In the genomic region with DNA sequence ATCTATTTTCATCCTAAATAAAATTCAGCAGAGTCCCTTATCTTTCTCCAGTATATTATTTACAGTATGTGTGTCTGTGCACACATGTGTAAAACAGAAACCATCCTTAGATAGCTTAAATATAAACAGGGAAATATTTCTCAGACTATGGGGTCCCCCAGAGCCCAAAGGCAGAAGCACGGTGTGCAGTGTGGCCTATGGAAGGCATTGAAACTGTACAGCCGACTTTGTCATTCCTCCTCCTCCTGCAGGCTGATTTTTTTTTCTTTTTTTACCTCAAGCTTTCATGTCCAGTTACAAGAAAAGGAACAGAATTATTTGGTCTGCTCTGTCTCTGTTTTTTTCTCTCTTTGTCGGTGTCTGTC, we compare ENCODE assay signal across 1 cellular context.
TF ChIP-seq lines count a peak whose summit lies in the region.

No MANE protein-coding gene starts in this region.

TF ChIP-seq in K562, 482 proteins besides CTCF, POLR2A, EP300 and RAD21:
- TF ChIP-seq, protein P1, sequence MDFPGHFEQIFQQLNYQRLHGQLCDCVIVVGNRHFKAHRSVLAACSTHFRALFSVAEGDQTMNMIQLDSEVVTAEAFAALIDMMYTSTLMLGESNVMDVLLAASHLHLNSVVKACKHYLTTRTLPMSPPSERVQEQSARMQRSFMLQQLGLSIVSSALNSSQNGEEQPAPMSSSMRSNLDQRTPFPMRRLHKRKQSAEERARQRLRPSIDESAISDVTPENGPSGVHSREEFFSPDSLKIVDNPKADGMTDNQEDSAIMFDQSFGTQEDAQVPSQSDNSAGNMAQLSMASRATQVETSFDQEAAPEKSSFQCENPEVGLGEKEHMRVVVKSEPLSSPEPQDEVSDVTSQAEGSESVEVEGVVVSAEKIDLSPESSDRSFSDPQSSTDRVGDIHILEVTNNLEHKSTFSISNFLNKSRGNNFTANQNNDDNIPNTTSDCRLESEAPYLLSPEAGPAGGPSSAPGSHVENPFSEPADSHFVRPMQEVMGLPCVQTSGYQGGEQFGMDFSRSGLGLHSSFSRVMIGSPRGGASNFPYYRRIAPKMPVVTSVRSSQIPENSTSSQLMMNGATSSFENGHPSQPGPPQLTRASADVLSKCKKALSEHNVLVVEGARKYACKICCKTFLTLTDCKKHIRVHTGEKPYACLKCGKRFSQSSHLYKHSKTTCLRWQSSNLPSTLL (IDR thresholded peaks at IDR 0.05), result no peak
- no peak for TF ChIP-seq BCLAF1 (IDR thresholded peaks at IDR 0.05; ENCODE audit: borderline replicate concordance in 1 of 2, control insufficient read depth in 1 of 2, low read depth in 2 of 2, low read length in 1 of 2)
- TF ChIP-seq TRIM24 (IDR thresholded peaks at IDR 0.05), result no peak
- TF ChIP-seq CC2D1A (IDR thresholded peaks at IDR 0.05), result no peak
- TF ChIP-seq MXD1 (CRISPR knock-in tag; IDR thresholded peaks at IDR 0.05; ENCODE audit: borderline replicate concordance, poor library complexity, severe bottlenecking), result no peak
- TF ChIP-seq CBX3 (IDR thresholded peaks at IDR 0.05; ENCODE audit: borderline replicate concordance in 1 of 2, low read length in 2 of 2), result no peak
- no peak for TF ChIP-seq ZNF583 (CRISPR knock-in tag; IDR thresholded peaks at IDR 0.05)
- TF ChIP-seq, protein P2, sequence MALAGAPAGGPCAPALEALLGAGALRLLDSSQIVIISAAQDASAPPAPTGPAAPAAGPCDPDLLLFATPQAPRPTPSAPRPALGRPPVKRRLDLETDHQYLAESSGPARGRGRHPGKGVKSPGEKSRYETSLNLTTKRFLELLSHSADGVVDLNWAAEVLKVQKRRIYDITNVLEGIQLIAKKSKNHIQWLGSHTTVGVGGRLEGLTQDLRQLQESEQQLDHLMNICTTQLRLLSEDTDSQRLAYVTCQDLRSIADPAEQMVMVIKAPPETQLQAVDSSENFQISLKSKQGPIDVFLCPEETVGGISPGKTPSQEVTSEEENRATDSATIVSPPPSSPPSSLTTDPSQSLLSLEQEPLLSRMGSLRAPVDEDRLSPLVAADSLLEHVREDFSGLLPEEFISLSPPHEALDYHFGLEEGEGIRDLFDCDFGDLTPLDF (CRISPR knock-in tag; IDR thresholded peaks at IDR 0.05), result no peak
- no peak for TF ChIP-seq KAT2B (IDR thresholded peaks at IDR 0.05; ENCODE audit: low read depth, low read length)
- no peak for TF ChIP-seq BMI1 (IDR thresholded peaks at IDR 0.05; ENCODE audit: low read length)
- TF ChIP-seq, protein P3, sequence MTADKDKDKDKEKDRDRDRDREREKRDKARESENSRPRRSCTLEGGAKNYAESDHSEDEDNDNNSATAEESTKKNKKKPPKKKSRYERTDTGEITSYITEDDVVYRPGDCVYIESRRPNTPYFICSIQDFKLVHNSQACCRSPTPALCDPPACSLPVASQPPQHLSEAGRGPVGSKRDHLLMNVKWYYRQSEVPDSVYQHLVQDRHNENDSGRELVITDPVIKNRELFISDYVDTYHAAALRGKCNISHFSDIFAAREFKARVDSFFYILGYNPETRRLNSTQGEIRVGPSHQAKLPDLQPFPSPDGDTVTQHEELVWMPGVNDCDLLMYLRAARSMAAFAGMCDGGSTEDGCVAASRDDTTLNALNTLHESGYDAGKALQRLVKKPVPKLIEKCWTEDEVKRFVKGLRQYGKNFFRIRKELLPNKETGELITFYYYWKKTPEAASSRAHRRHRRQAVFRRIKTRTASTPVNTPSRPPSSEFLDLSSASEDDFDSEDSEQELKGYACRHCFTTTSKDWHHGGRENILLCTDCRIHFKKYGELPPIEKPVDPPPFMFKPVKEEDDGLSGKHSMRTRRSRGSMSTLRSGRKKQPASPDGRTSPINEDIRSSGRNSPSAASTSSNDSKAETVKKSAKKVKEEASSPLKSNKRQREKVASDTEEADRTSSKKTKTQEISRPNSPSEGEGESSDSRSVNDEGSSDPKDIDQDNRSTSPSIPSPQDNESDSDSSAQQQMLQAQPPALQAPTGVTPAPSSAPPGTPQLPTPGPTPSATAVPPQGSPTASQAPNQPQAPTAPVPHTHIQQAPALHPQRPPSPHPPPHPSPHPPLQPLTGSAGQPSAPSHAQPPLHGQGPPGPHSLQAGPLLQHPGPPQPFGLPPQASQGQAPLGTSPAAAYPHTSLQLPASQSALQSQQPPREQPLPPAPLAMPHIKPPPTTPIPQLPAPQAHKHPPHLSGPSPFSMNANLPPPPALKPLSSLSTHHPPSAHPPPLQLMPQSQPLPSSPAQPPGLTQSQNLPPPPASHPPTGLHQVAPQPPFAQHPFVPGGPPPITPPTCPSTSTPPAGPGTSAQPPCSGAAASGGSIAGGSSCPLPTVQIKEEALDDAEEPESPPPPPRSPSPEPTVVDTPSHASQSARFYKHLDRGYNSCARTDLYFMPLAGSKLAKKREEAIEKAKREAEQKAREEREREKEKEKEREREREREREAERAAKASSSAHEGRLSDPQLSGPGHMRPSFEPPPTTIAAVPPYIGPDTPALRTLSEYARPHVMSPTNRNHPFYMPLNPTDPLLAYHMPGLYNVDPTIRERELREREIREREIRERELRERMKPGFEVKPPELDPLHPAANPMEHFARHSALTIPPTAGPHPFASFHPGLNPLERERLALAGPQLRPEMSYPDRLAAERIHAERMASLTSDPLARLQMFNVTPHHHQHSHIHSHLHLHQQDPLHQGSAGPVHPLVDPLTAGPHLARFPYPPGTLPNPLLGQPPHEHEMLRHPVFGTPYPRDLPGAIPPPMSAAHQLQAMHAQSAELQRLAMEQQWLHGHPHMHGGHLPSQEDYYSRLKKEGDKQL (CRISPR knock-in tag; IDR thresholded peaks at IDR 0.05; ENCODE audit: borderline replicate concordance), result no peak
- TF ChIP-seq MAFK (IDR thresholded peaks at IDR 0.05; ENCODE audit: low read length), result no peak
- TF ChIP-seq ZNF766 (CRISPR knock-in tag; conservative IDR thresholded peaks at IDR 0.05), result no peak
- no peak for TF ChIP-seq ZNF436 (CRISPR knock-in tag; IDR thresholded peaks at IDR 0.05)
- no peak for TF ChIP-seq SMAD2 (IDR thresholded peaks at IDR 0.05; ENCODE audit: low read depth, low read length)
- no peak for TF ChIP-seq PREB (CRISPR knock-in tag; IDR thresholded peaks at IDR 0.05)
